ENCODE assay signal across 33 cellular contexts in the genomic region with DNA sequence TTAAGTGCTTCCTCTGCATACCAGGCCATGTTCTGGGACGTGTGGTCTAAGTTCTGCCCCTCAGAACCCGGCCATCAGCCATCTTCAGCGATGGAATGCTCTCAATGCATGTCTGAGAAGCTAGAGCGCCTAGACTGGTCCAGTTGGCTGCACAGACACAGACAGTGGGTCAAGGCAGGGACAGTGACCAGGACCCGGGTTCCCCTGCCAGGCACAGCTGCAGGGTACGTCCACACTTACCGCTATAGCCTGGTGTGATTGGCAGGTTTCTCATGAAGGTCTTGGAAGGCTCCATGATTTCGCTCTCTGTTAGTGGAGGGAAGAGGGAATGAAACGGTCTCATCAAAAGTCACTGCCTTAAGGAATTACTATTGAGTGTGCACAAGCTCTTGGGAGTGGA. TPM values are rescaled to one million over a fixed set of nuclear protein-coding genes. Genes with fewer than 3 reads are reported as not detected.
"Had no signal": no experiment of that assay in that cellular context is flagged by ENCODE, and none has a peak within 500 bp of the region (broad histone marks: within the 10 kb centered on the region; RNA-seq: fewer than 3 reads in every experiment).

No MANE protein-coding gene starts in this region.

- H3K4me1 Mint-ChIP-seq: immature natural killer cell; naive thymus-derived CD8-positive, alpha-beta T cell; stimulated activated memory B cell treated with anti-CD40 and anti-IgM and Interleukin-4, amounts not matched to agents 10 μg/mL and 1 μg/mL and 100 μg/mL, for 72 hours had no signal

- H3K27ac Mint-ChIP-seq: immature natural killer cell; naive thymus-derived CD8-positive, alpha-beta T cell; neural progenitor cell; stimulated activated memory B cell treated with anti-CD40 and anti-IgM and Interleukin-4, amounts not matched to agents 10 μg/mL and 1 μg/mL and 100 μg/mL, for 72 hours had no signal

- H3K4me3 ChIP-seq: heart left ventricle, left ventricle myocardium inferior, lung, neural progenitor cell, ovary, right atrium auricular region, right lobe of liver, smooth muscle cell, suprapubic skin, thoracic aorta, tibial artery, upper lobe of left lung, vagina had no signal

- ATAC-seq: heart left ventricle; naive thymus-derived CD8-positive, alpha-beta T cell; right lobe of liver; stimulated activated memory B cell treated with anti-CD40 and anti-IgM and Interleukin-4, amounts not matched to agents 10 μg/mL and 1 μg/mL and 100 μg/mL, for 72 hours had no signal

- H3K4me1 ChIP-seq: right lobe of liver had no signal

- DNase-seq: glutamatergic neuron; heart left ventricle; hypothalamus; immature natural killer cell; left ventricle myocardium inferior; mesendoderm; midbrain; naive thymus-derived CD8-positive, alpha-beta T cell; occipital lobe; right lobe of liver; stimulated activated CD4-positive, alpha-beta T cell treated with anti-CD3 and anti-CD28 coated beads, Interleukin-1b, Interleukin-23, amount 100 ng/mL, for 48 hours; stimulated activated CD4-positive, alpha-beta T cell treated with anti-CD3 and anti-CD28 coated beads, Interleukin-2, amount 100 ng/mL, for 48 hours; stimulated activated CD4-positive, alpha-beta T cell treated with anti-CD3 and anti-CD28 coated beads, Interleukin-4, amount 100 ng/mL, for 4 hours; stimulated activated CD8-positive, alpha-beta memory T cell treated with anti-CD3 and anti-CD28 coated beads, Interleukin-4, amount 100 ng/mL, for 48 hours; stimulated activated naive CD4-positive, alpha-beta T cell treated with Interleukin-2 at 50 U/mL for 16 hours; tibial artery; upper lobe of left lung had no signal

- H3K9me3 ChIP-seq: neutrophil, ovary, right lobe of liver, suprapubic skin, thoracic aorta, tibial artery, upper lobe of left lung, vagina had no signal

- H3K36me3 ChIP-seq: neural progenitor cell, neutrophil, ovary, right atrium auricular region, right lobe of liver, suprapubic skin, upper lobe of left lung, vagina had no signal

- H3K36me3 Mint-ChIP-seq: immature natural killer cell; naive thymus-derived CD8-positive, alpha-beta T cell; neural progenitor cell; stimulated activated memory B cell treated with anti-CD40 and anti-IgM and Interleukin-4, amounts not matched to agents 10 μg/mL and 1 μg/mL and 100 μg/mL, for 72 hours had no signal

- H3K4me3 Mint-ChIP-seq: immature natural killer cell; naive thymus-derived CD8-positive, alpha-beta T cell; neural progenitor cell; stimulated activated memory B cell treated with anti-CD40 and anti-IgM and Interleukin-4, amounts not matched to agents 10 μg/mL and 1 μg/mL and 100 μg/mL, for 72 hours had no signal

RNA-seq across cellular contexts. Expression of gene PNLIPRP2, which starts 47.3 kb away (rescaled TPM):
- total RNA-seq: kidney epithelial cell; left ventricle myocardium inferior; naive thymus-derived CD8-positive, alpha-beta T cell; occipital lobe; pulmonary artery endothelial cell; renal cortical epithelial cell; right atrium auricular region; right lobe of liver; skeletal muscle tissue; smooth muscle cell; subcutaneous adipose tissue; suprapubic skin; urinary bladder; vagina had no signal
